8 cellular contexts compared by ENCODE assay signal in the genomic region with DNA sequence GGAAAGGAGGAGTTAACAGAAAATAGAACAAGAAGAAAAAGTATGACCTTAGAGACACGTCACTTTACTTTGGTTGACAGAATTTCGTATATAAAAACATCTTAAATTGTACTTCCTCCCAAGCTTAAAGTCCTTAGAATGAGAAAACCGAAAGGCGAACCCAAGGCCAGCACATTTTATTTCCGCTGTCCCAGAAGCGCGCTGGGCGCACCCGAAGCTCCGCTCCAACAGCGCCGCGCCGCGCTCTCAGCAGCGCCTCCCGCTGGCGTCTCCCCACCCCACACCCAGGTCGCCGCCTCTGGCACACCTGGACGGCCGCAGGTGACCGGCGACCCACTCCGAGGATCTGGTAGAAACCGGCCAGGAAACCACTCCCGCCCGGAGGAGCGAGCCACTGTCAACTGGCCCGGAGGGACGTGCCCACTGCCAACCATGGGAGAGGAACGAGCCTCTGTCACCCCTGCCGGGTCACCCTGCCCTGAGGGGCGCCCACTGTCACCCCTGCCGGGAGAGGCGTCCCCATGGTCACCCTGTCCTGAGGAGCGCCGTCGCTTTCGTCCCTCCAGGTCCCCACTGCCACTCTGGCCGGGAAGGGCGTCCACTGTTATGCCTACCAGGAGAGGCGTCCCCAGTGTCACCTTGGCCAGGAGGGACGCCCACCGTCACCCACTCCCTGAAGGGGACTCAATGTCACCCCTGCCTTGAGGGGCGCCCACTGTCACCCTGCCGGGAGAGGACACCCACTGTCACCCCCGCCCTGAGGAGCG. TPM values are rescaled to one million over a fixed set of nuclear protein-coding genes. Genes with fewer than 3 reads are reported as not detected.
DNase-seq lines count a peak whose midpoint lies in the region; ATAC-seq and TF ChIP-seq lines count a peak whose summit lies in the region.

No MANE protein-coding gene starts in this region.

- H3K4me1 ChIP-seq in IMR-90 (ENCODE audit: control insufficient read depth, insufficient read depth, low read length) (no peaks in the 10 kb centered on the region), SJCRH30 (no peaks in the 10 kb centered on the region), heart left ventricle (peaks cover 6 to 46% (median 25%) of the 10 kb centered on the region in 12 donors), prostate gland (replicated peaks) (no peaks in the 10 kb centered on the region), uterus (no peaks in the 10 kb centered on the region)

- no peaks in the 10 kb centered on the region for H4K20me1 ChIP-seq in IMR-90 (ENCODE audit: insufficient read depth, low read length)

- H3K4me3 ChIP-seq in IMR-90 (ENCODE audit: insufficient read depth, low read depth, low read length) = peak overlapping the region; percentile 87
- H3K4me3 ChIP-seq in SJCRH30 = peak overlapping the region; percentile 79
- H3K4me3 ChIP-seq in heart left ventricle = peak overlapping the region; percentile 63 to 97 (median 93)
- H3K4me3 ChIP-seq in prostate gland = peak overlapping the region; percentile 82 to 86
- H3K4me3 ChIP-seq in uterus = peak overlapping the region; percentile 66 to 84

- H3K36me3 ChIP-seq in IMR-90 (ENCODE audit: control insufficient read depth, insufficient read depth, low read length) = no peaks in the 10 kb centered on the region
- H3K36me3 ChIP-seq in SJCRH30 = no peaks in the 10 kb centered on the region
- H3K36me3 ChIP-seq in heart left ventricle = no peaks in the 10 kb centered on the region
- H3K36me3 ChIP-seq in prostate gland = no peaks in the 10 kb centered on the region
- H3K36me3 ChIP-seq in uterus = no peaks in the 10 kb centered on the region

- in situ Hi-C loops in IMR-90 (cut with MboI; ENCODE audit: low sequenced_read_pairs) = no loop called here

- no TSS peak for BruUV-seq in IMR-90 (replicated peaks; lab: Mats Ljungman, UMichigan)

- H3K27ac ChIP-seq in IMR-90 (ENCODE audit: insufficient read depth, low read length) (no peak overlapping the region; the same call in 1 of the 2 replicates), SJCRH30 (peak overlapping the region; percentile 24; the same call in 1 of the 2 replicates), heart left ventricle (peak overlapping the region; percentile 86 to 98 (median 96)), prostate gland (peak overlapping the region; percentile 89 to 92), uterus (peak overlapping the region; percentile 78 to 89)

- 1% methylated on average over 20 of the region's 49 CpGs; no CpG with 5 or more reads in 1 of the 2 experiments for WGBS in IMR-90 (ENCODE audit: extremely low coverage in 2 of 2, insufficient read length in 1 of 2), 2 experiments
- 0 to 1% (median 0%) methylated on average over 20 to 49 of the region's 49 CpGs for WGBS in heart left ventricle, 4 donors
- under 1% methylated on average over 47 of the region's 49 CpGs for WGBS in prostate gland

- H3K23ac ChIP-seq in IMR-90 (ENCODE audit: low read depth, low read length) = no peak overlapping the region

- no peak overlapping the region for H4K5ac ChIP-seq in IMR-90 (ENCODE audit: low read depth, low read length)

- TF ChIP-seq POLR2A in IMR-90 (IDR thresholded peaks at IDR 0.05; ENCODE audit: low read depth, low read length) = no peak
- TF ChIP-seq POLR2A in heart left ventricle (IDR thresholded peaks at IDR 0.05) = no peak
- peak; percentile 39 for TF ChIP-seq POLR2A in prostate gland (IDR thresholded peaks at IDR 0.05)
- TF ChIP-seq POLR2A in uterus (IDR thresholded peaks at IDR 0.05) = no peak

- H3K9me3 ChIP-seq in IMR-90 (ENCODE audit: control insufficient read depth, insufficient read depth, low read length) = no peaks in the 10 kb centered on the region
- H3K9me3 ChIP-seq in SJCRH30 (replicated peaks) = no peaks in the 10 kb centered on the region
- no peaks in the 10 kb centered on the region for H3K9me3 ChIP-seq in heart left ventricle
- H3K9me3 ChIP-seq in prostate gland = no peaks in the 10 kb centered on the region
- H3K9me3 ChIP-seq in uterus = no peaks in the 10 kb centered on the region

- H2BK120ac ChIP-seq in IMR-90 (ENCODE audit: low read depth, low read length) = no peak overlapping the region

- TF ChIP-seq RAD21 in IMR-90 (IDR thresholded peaks at IDR 0.05; ENCODE audit: low read length) = peak; percentile 48

- H3K9me1 ChIP-seq in IMR-90 (ENCODE audit: insufficient read depth, low read length) = no peaks in the 10 kb centered on the region

- ATAC-seq in GM21529 (IDR thresholded peaks at IDR 0.05; ENCODE audit: unreplicated experiment) (peak; percentile 54), IMR-90 (ENCODE audit: low read depth) (0 out of 2 replicates have a peak, but pooled peaks have one; percentile 6), heart left ventricle (peak; percentile 54 to 70 (median 60))

- peak overlapping the region; percentile 95 for H3K4me2 ChIP-seq in IMR-90 (ENCODE audit: low read depth, low read length)

- H3K9ac ChIP-seq in IMR-90 (ENCODE audit: low read depth, low read length) = peak overlapping the region; percentile 29; the same call in 1 of the 2 replicates

- H3K18ac ChIP-seq in IMR-90 (ENCODE audit: low read depth, low read length) = no peak overlapping the region

- H3K79me1 ChIP-seq in IMR-90 (ENCODE audit: low read depth in 1 of 2, low read length in 2 of 2) = peaks cover 0 to 5% of the 10 kb centered on the region in 2 experiments; a peak in 2 of 4 replicates

- peak overlapping the region; percentile 99 for H2AFZ ChIP-seq in IMR-90 (replicated peaks; ENCODE audit: low read length, poor library complexity)

- DNase-seq in EH (ENCODE audit: low read depth) = peak; percentile 51
- peak; percentile 46 for DNase-seq in IMR-90
- DNase-seq in SJCRH30 = peak; percentile 60 to 73
- DNase-seq in activated naive CD4-positive, alpha-beta T cell treated with anti-CD3 and anti-CD28 coated beads, Interleukin-2, amount 50 U/mL, for 16 hours = peak; percentile 68
- peak; percentile 70 to 84 (median 75) for DNase-seq in heart left ventricle
- peak; percentile 82 for DNase-seq in prostate gland (ENCODE audit: low spot score)
- DNase-seq in uterus = peak; percentile 41 to 54

- no peak overlapping the region for H2BK15ac ChIP-seq in IMR-90 (ENCODE audit: low read depth, low read length)

- H2BK5ac ChIP-seq in IMR-90 (ENCODE audit: low read depth, low read length, poor library complexity, severe bottlenecking) = no peak overlapping the region

- no peak overlapping the region for H3K56ac ChIP-seq in IMR-90 (ENCODE audit: extremely low read depth, insufficient read depth, low read length)

- no peak overlapping the region for H4K91ac ChIP-seq in IMR-90 (ENCODE audit: insufficient read depth, low read depth, low read length)

- H3K4ac ChIP-seq in IMR-90 (ENCODE audit: low read depth, low read length) = no peak overlapping the region

- CTCF ChIA-PET in IMR-90 (lab: Yijun Ruan, JAX) = interaction anchor here (0.6 to 1.3 kb wide), 8 partner anchors 8 to 106 kb away, joined by 3 to 6 read pairs (median 4); no protein-coding TSS in a partner anchor

- no peak overlapping the region for H4K8ac ChIP-seq in IMR-90 (ENCODE audit: low read depth in 2 of 2, low read length in 2 of 2)

- H2AK5ac ChIP-seq in IMR-90 (ENCODE audit: low read depth, low read length) = no peak overlapping the region; the same call in 1 of the 2 replicates

- H2BK20ac ChIP-seq in IMR-90 (ENCODE audit: low read depth, low read length) = no peak overlapping the region

- H3K14ac ChIP-seq in IMR-90 (replicated peaks; ENCODE audit: low read depth, low read length) = no peak overlapping the region

- TF ChIP-seq CTCF in IMR-90 (conservative IDR thresholded peaks at IDR 0.05; ENCODE audit: low read depth, low read length) = peak; percentile 63
- TF ChIP-seq CTCF in heart left ventricle (IDR thresholded peaks at IDR 0.05) = peak; percentile 60 to 92 (median 76)
- TF ChIP-seq CTCF in prostate gland (IDR thresholded peaks at IDR 0.05) = peak; percentile 65 to 89 (median 75)
- peak; percentile 50 to 64 (median 59) for TF ChIP-seq CTCF in uterus (IDR thresholded peaks at IDR 0.05)

- dilution Hi-C loops in IMR-90 (cut with HindIII; ENCODE audit: low sequenced_read_pairs, unreplicated experiment) = no loop called here

- peak overlapping the region; percentile 89 for H2AK9ac ChIP-seq in IMR-90 (replicated peaks; ENCODE audit: low read depth, low read length, poor library complexity)

- H3K27me3 ChIP-seq in IMR-90 (ENCODE audit: control insufficient read depth, insufficient read depth, low read length) = no peaks in the 10 kb centered on the region
- H3K27me3 ChIP-seq in SJCRH30 = no peaks in the 10 kb centered on the region
- H3K27me3 ChIP-seq in heart left ventricle = no peaks in the 10 kb centered on the region
- H3K27me3 ChIP-seq in prostate gland (replicated peaks; ENCODE audit: insufficient read depth) = no peaks in the 10 kb centered on the region
- no peaks in the 10 kb centered on the region for H3K27me3 ChIP-seq in uterus

- intact Hi-C loops in IMR-90 (cut with micrococcal nuclease) = loop anchor here (2.0 to 5.0 kb wide), 2 partner anchors 39 to 105 kb away; a partner anchor contains a TSS
- intact Hi-C loops in heart left ventricle (cut with DNase I) = loop anchor here in 8 of 10 donors (2.0 to 5.0 kb wide), 7 partner anchors 15 to 615 kb away; a partner anchor contains a TSS
- intact Hi-C loops in prostate gland (cut with DNase I) = loop anchor here (5.0 kb wide), 2 partner anchors 40 to 245 kb away; a partner anchor contains a TSS
- intact Hi-C loops in uterus (cut with DNase I; ENCODE audit: low total_unique reads) = no loop called here

- POLR2A ChIA-PET in IMR-90 (lab: Charles Lee; ENCODE audit: unreplicated experiment) = no interaction called here

TF ChIP-seq in IMR-90, 13 proteins besides CTCF, POLR2A, EP300 and RAD21:
- peak; percentile 40; the same call in 1 of the 2 replicates for TF ChIP-seq SMC3 (IDR thresholded peaks at IDR 0.05; ENCODE audit: low read depth, low read length)
- TF ChIP-seq FOS (IDR thresholded peaks at IDR 0.05; ENCODE audit: low read depth, low read length) = no peak

RNA-seq across cellular contexts. Expression of a gene that starts 0.8 kb away (rescaled TPM):
- total RNA-seq in IMR-90 (2012; rRNA removed) (10.9 and 16.1 TPM in 2 replicates), heart left ventricle (100 to 1,000 TPM; 213 to 796 (median 542) TPM), prostate gland (10 to 100 TPM; 25.3 to 58.9 TPM), uterus (10 to 100 TPM; 14.1 to 62.1 (median 41.7) TPM)
- polyA plus RNA-seq in IMR-90 (2012; rRNA removed) (11.8 and 12.0 TPM in 2 replicates), heart left ventricle (100 to 1,000 TPM; 310 to 655 TPM)
- 14.4 and 15.3 TPM in 2 replicates for polyA plus RNA-seq in IMR-90 (2012; cell fraction: cytosol; rRNA removed)
- polyA plus RNA-seq in IMR-90 (2012; cell fraction: nucleus; rRNA removed; ENCODE audit: low replicate concordance) = 5.4 and 19.1 TPM in 2 replicates
- 76.0 and 89.2 TPM in 2 replicates for total RNA-seq in SJCRH30 (2014; rRNA removed; shearing (Covaris generic))

RNA-seq across cellular contexts. Expression of a gene that starts 39.6 kb away (rescaled TPM):
- total RNA-seq in IMR-90 (2012; rRNA removed) (10.2 and 31.9 TPM in 2 replicates), heart left ventricle (10 to 100 TPM; 16.8 to 30.8 (median 20.9) TPM), prostate gland (10 to 100 TPM; 64.8 to 72.3 TPM), uterus (10 to 100 TPM in 3 of 4 donors, 1 to 10 TPM in 1; 6.1 to 35.8 (median 33.0) TPM)
- polyA plus RNA-seq in IMR-90 (2012; rRNA removed) (42.1 and 45.8 TPM in 2 replicates), heart left ventricle (10 to 100 TPM; 37.1 to 41.5 TPM)
- polyA plus RNA-seq in IMR-90 (2012; cell fraction: cytosol; rRNA removed) = 51.6 and 81.2 TPM in 2 replicates
- polyA plus RNA-seq in IMR-90 (2012; cell fraction: nucleus; rRNA removed; ENCODE audit: low replicate concordance) = 20.7 and 59.5 TPM in 2 replicates
- 70.1 and 75.8 TPM in 2 replicates for total RNA-seq in SJCRH30 (2014; rRNA removed; shearing (Covaris generic))

Comparison
In these comparisons a context has a peak if more than half of its experiments do, and no peak if none do; other contexts are left out.
1. ATAC-seq: peak in every context shown above with its lines; median percentile 60 in heart left ventricle; 54 in GM21529; 6 in IMR-90.